32 cellular contexts compared by ENCODE assay signal in the genomic region with DNA sequence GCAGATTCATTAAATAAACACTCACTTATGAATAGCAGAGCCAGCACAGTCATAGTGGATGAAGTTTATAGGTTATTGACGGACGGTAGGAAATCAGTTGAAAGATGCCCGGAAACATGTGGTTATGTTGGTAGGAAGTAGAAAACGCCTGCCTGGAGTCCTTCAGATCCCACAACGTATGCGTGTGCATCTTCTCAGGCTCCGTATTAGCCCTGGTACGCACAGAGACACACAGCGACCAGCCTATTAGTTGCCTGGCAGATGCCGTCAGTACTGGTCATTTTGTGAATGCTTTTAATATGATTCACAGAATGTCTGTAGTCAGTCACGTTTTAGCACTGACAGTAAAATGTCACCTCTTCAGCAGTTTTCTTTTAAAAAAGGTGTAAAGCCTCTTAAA.
DNase-seq lines count a peak whose midpoint lies in the region; ATAC-seq and FAIRE-seq lines count a peak whose summit lies in the region.
"Had no signal": no experiment of that assay in that cellular context is flagged by ENCODE, and none has a peak within 500 bp of the region (broad histone marks: within the 10 kb centered on the region; RNA-seq: fewer than 3 reads in every experiment).

No MANE protein-coding gene starts in this region.

- no peak overlapping the region for H3K9ac ChIP-seq in BLaER1

- H3K27ac ChIP-seq in BLaER1 = no peak overlapping the region
- H3K27ac ChIP-seq: coronary artery, epithelial cell of prostate, PC-9, sigmoid colon had no signal

- DNase-seq in HTR-8/SVneo (ENCODE audit: insufficient read length, low spot score) = no peak
- peak; percentile 28 to 32 for DNase-seq in SHP77 (lab: John Stamatoyannopoulos, UW)
- DNase-seq in activated T-helper 2 cell treated with anti-CD3 and anti-CD28 coated beads, Interferon-gamma antibody, Interleukin-2, Interleukin-4, amounts not matched to agents 10 μg/mL and 5 μg/mL and 100 μg/mL, durations not matched to agents 14 hours and 24 hours and 36 hours (ENCODE audit: low spot score) = no peak
- DNase-seq in NCI-H1105 treated with DMSO at 0.1 percent for 48 hours (lab: John Stamatoyannopoulos, UW) = no peak
- no peak for DNase-seq in stimulated activated naive CD8-positive, alpha-beta T cell treated with anti-CD3 and anti-CD28 coated beads, Interleukin-15, amount 100 ng/mL, for 72 hours
- no peak for DNase-seq in SW 1271 (lab: John Stamatoyannopoulos, UW)
- DNase-seq: activated CD4-positive, CD25-positive, alpha-beta regulatory T cell; activated CD8-positive, alpha-beta memory T cell treated with anti-CD3 and anti-CD28 coated beads, Interleukin-2, amount 10 ng/mL, durations not matched to agents 7 days and 5 days; activated T-cell treated with anti-CD3 and anti-CD28 coated beads, Interleukin-2, amount 50 U/mL, for 4 hours; effector memory CD4-positive, alpha-beta T cell; GOT3; HFFc6; hypothalamus; immature natural killer cell; left cardiac atrium; mucosa of descending colon; NCI-H2029; NCI-H526; nephron progenitor cell; PC-9; sigmoid colon; stimulated activated CD4-positive, alpha-beta T cell treated with anti-CD3 and anti-CD28 coated beads, Interleukin-15, amount 100 ng/mL, for 24 hours had no signal

- peaks cover 14% of the 10 kb centered on the region; the same call in 1 of the 2 replicates for H3K9me3 ChIP-seq in BLaER1
- H3K9me3 ChIP-seq: mucosa of descending colon had no signal

- H3K36me3 ChIP-seq in BLaER1 = no peaks in the 10 kb centered on the region
- H3K36me3 ChIP-seq: sigmoid colon had no signal

- peaks cover 7% of the 10 kb centered on the region for H3K9me3 Mint-ChIP-seq in activated T-helper 2 cell treated with anti-CD3 and anti-CD28 coated beads, Interferon-gamma antibody, Interleukin-2, Interleukin-4, amounts not matched to agents 10 μg/mL and 5 μg/mL and 100 μg/mL, durations not matched to agents 14 hours and 24 hours and 36 hours
- peaks cover 0 to 3% of the 10 kb centered on the region in 2 donors for H3K9me3 Mint-ChIP-seq in stimulated activated naive CD8-positive, alpha-beta T cell treated with anti-CD3 and anti-CD28 coated beads, Interleukin-15, amount 100 ng/mL, for 72 hours
- H3K9me3 Mint-ChIP-seq: activated T-cell treated with anti-CD3 and anti-CD28 coated beads, Interleukin-2, amount 50 U/mL, for 4 hours had no signal

- peaks cover 7% of the 10 kb centered on the region for H3K36me3 Mint-ChIP-seq in activated T-helper 2 cell treated with anti-CD3 and anti-CD28 coated beads, Interferon-gamma antibody, Interleukin-2, Interleukin-4, amounts not matched to agents 10 μg/mL and 5 μg/mL and 100 μg/mL, durations not matched to agents 14 hours and 24 hours and 36 hours (ENCODE audit: low read depth)
- H3K36me3 Mint-ChIP-seq: activated CD8-positive, alpha-beta memory T cell treated with anti-CD3 and anti-CD28 coated beads, Interleukin-2, amount 10 ng/mL, durations not matched to agents 7 days and 5 days; IgD-negative memory B cell; immature natural killer cell; stimulated activated memory B cell treated with anti-CD40 and anti-IgM and Interleukin-4, amounts not matched to agents 10 μg/mL and 1 μg/mL and 100 μg/mL, for 72 hours had no signal

- H3K4me3 Mint-ChIP-seq in activated T-helper 2 cell treated with anti-CD3 and anti-CD28 coated beads, Interferon-gamma antibody, Interleukin-2, Interleukin-4, amounts not matched to agents 10 μg/mL and 5 μg/mL and 100 μg/mL, durations not matched to agents 14 hours and 24 hours and 36 hours (ENCODE audit: low read depth) = no peak overlapping the region
- no peak overlapping the region for H3K4me3 Mint-ChIP-seq in stimulated activated naive CD8-positive, alpha-beta T cell treated with anti-CD3 and anti-CD28 coated beads, Interleukin-15, amount 100 ng/mL, for 72 hours
- H3K4me3 Mint-ChIP-seq: activated CD8-positive, alpha-beta memory T cell treated with anti-CD3 and anti-CD28 coated beads, Interleukin-2, amount 10 ng/mL, durations not matched to agents 7 days and 5 days; activated T-cell treated with anti-CD3 and anti-CD28 coated beads, Interleukin-2, amount 50 U/mL, for 4 hours; B cell; HFFc6; IgD-negative memory B cell; nephron progenitor cell; stimulated activated memory B cell treated with anti-CD40 and anti-IgM and Interleukin-4, amounts not matched to agents 10 μg/mL and 1 μg/mL and 100 μg/mL, for 72 hours had no signal

- H3K27me3 Mint-ChIP-seq in activated T-helper 2 cell treated with anti-CD3 and anti-CD28 coated beads, Interferon-gamma antibody, Interleukin-2, Interleukin-4, amounts not matched to agents 10 μg/mL and 5 μg/mL and 100 μg/mL, durations not matched to agents 14 hours and 24 hours and 36 hours (ENCODE audit: low read depth) = peaks cover 39% of the 10 kb centered on the region
- H3K27me3 Mint-ChIP-seq in stimulated activated naive CD8-positive, alpha-beta T cell treated with anti-CD3 and anti-CD28 coated beads, Interleukin-15, amount 100 ng/mL, for 72 hours = peaks cover 33% of the 10 kb centered on the region

- no peak for ATAC-seq in stimulated activated naive CD8-positive, alpha-beta T cell treated with anti-CD3 and anti-CD28 coated beads, Interleukin-15, amount 100 ng/mL, for 72 hours
- no peak for ATAC-seq in HG02642 (IDR thresholded peaks at IDR 0.05; ENCODE audit: poor library complexity, unreplicated experiment)
- ATAC-seq: activated CD8-positive, alpha-beta memory T cell treated with anti-CD3 and anti-CD28 coated beads, Interleukin-2, amount 10 ng/mL, durations not matched to agents 7 days and 5 days; activated T-cell treated with anti-CD3 and anti-CD28 coated beads, Interleukin-2, amount 50 U/mL, for 4 hours; mucosa of descending colon; stimulated activated memory B cell treated with anti-CD40 and anti-IgM and Interleukin-4, amounts not matched to agents 10 μg/mL and 1 μg/mL and 100 μg/mL, for 72 hours had no signal

- intact Hi-C loops in activated T-helper 2 cell treated with anti-CD3 and anti-CD28 coated beads, Interferon-gamma antibody, Interleukin-2, Interleukin-4, amounts not matched to agents 10 μg/mL and 5 μg/mL and 100 μg/mL, durations not matched to agents 14 hours and 24 hours and 36 hours (cut with micrococcal nuclease) = no loop called here

- H3K4me3 ChIP-seq in BLaER1 = no peak overlapping the region
- H3K4me3 ChIP-seq: coronary artery, lung, mucosa of descending colon, PC-9, sigmoid colon had no signal

- H3K27ac Mint-ChIP-seq in activated T-helper 2 cell treated with anti-CD3 and anti-CD28 coated beads, Interferon-gamma antibody, Interleukin-2, Interleukin-4, amounts not matched to agents 10 μg/mL and 5 μg/mL and 100 μg/mL, durations not matched to agents 14 hours and 24 hours and 36 hours = peak overlapping the region; percentile 28
- H3K27ac Mint-ChIP-seq in stimulated activated naive CD8-positive, alpha-beta T cell treated with anti-CD3 and anti-CD28 coated beads, Interleukin-15, amount 100 ng/mL, for 72 hours = no peak overlapping the region
- H3K27ac Mint-ChIP-seq: activated CD8-positive, alpha-beta memory T cell treated with anti-CD3 and anti-CD28 coated beads, Interleukin-2, amount 10 ng/mL, durations not matched to agents 7 days and 5 days; B cell; HFFc6; IgD-negative memory B cell; immature natural killer cell; nephron progenitor cell; stimulated activated memory B cell treated with anti-CD40 and anti-IgM and Interleukin-4, amounts not matched to agents 10 μg/mL and 1 μg/mL and 100 μg/mL, for 72 hours had no signal

- H3K27me3 ChIP-seq in BLaER1 = no peaks in the 10 kb centered on the region
- H3K27me3 ChIP-seq: sigmoid colon had no signal

- H4K20me1 ChIP-seq in BLaER1 = no peaks in the 10 kb centered on the region

- FAIRE-seq in HTR-8/SVneo (lab: Jason Lieb, UNC) = peak; percentile 16
- FAIRE-seq: G401.6, GM19239 had no signal

- peaks cover 12% of the 10 kb centered on the region for H3K4me1 Mint-ChIP-seq in activated T-helper 2 cell treated with anti-CD3 and anti-CD28 coated beads, Interferon-gamma antibody, Interleukin-2, Interleukin-4, amounts not matched to agents 10 μg/mL and 5 μg/mL and 100 μg/mL, durations not matched to agents 14 hours and 24 hours and 36 hours (ENCODE audit: low read depth)
- H3K4me1 Mint-ChIP-seq in stimulated activated naive CD8-positive, alpha-beta T cell treated with anti-CD3 and anti-CD28 coated beads, Interleukin-15, amount 100 ng/mL, for 72 hours = no peaks in the 10 kb centered on the region
- H3K4me1 Mint-ChIP-seq: B cell; nephron progenitor cell; stimulated activated memory B cell treated with anti-CD40 and anti-IgM and Interleukin-4, amounts not matched to agents 10 μg/mL and 1 μg/mL and 100 μg/mL, for 72 hours had no signal

- H3K4me2 ChIP-seq in BLaER1 = peak overlapping the region; percentile 66
- H3K4me2 ChIP-seq: PC-9 had no signal

- peaks cover 31% of the 10 kb centered on the region for H3K4me1 ChIP-seq in BLaER1

Comparison
In these comparisons a context has a peak if more than half of its experiments do, and no peak if none do; other contexts are left out.
1. DNase-seq: peak in SHP77 (2 of 2); none in HTR-8/SVneo (single experiment), activated T-helper 2 cell treated with anti-CD3 and anti-CD28 coated beads, Interferon-gamma antibody, Interleukin-2, Interleukin-4, amounts not matched to agents 10 μg/mL and 5 μg/mL and 100 μg/mL, durations not matched to agents 14 hours and 24 hours and 36 hours (single experiment), NCI-H1105 treated with DMSO at 0.1 percent for 48 hours (single experiment), stimulated activated naive CD8-positive, alpha-beta T cell treated with anti-CD3 and anti-CD28 coated beads, Interleukin-15, amount 100 ng/mL, for 72 hours (0 of 2) and SW 1271 (0 of 2).